ENCODE assay signal across 15 cellular contexts in genomic region chr9:133321411-133321935, GRCh38.
"Had no signal": no experiment of that assay in that cellular context is flagged by ENCODE, and none has a peak within 500 bp of the region (broad histone marks: within the 10 kb centered on the region; RNA-seq: fewer than 3 reads in every experiment).

No MANE protein-coding gene starts in this region.

- H3K4me3 ChIP-seq: coronary artery, heart right ventricle, left ventricle myocardium inferior, lung, skin epidermis, stomach, thoracic aorta, transverse colon had no signal

- H3K27ac Mint-ChIP-seq: naive thymus-derived CD4-positive, alpha-beta T cell had no signal

- H3K36me3 ChIP-seq: heart right ventricle, left ventricle myocardium inferior, stomach, thoracic aorta, transverse colon had no signal

- H3K9me3 ChIP-seq: heart right ventricle, left ventricle myocardium inferior, stomach, thoracic aorta, transverse colon had no signal

- H3K9me3 Mint-ChIP-seq: naive thymus-derived CD4-positive, alpha-beta T cell had no signal

- H3K4me3 Mint-ChIP-seq: naive thymus-derived CD4-positive, alpha-beta T cell had no signal

- H3K27me3 ChIP-seq: stomach, transverse colon had no signal

- DNase-seq: effector CD4-positive, alpha-beta T cell; heart right ventricle; hypothalamus; left ventricle myocardium inferior; mesenchymal stem cell; stimulated activated CD4-positive, alpha-beta T cell treated with anti-CD3 and anti-CD28 coated beads, Interleukin-12 subunit alpha, Interleukin-12 subunit beta, amount 100 ng/mL, for 4 hours; stimulated activated naive CD4-positive, alpha-beta T cell; stomach; substantia nigra; transverse colon had no signal

- H3K27ac ChIP-seq: coronary artery, heart right ventricle, left ventricle myocardium inferior, skin epidermis, stomach, thoracic aorta, transverse colon had no signal

- H3K4me1 ChIP-seq: heart right ventricle, left ventricle myocardium inferior, stomach, transverse colon had no signal

- H3K36me3 Mint-ChIP-seq: naive thymus-derived CD4-positive, alpha-beta T cell had no signal
